1 cellular context compared by ENCODE assay signal in the genomic region with DNA sequence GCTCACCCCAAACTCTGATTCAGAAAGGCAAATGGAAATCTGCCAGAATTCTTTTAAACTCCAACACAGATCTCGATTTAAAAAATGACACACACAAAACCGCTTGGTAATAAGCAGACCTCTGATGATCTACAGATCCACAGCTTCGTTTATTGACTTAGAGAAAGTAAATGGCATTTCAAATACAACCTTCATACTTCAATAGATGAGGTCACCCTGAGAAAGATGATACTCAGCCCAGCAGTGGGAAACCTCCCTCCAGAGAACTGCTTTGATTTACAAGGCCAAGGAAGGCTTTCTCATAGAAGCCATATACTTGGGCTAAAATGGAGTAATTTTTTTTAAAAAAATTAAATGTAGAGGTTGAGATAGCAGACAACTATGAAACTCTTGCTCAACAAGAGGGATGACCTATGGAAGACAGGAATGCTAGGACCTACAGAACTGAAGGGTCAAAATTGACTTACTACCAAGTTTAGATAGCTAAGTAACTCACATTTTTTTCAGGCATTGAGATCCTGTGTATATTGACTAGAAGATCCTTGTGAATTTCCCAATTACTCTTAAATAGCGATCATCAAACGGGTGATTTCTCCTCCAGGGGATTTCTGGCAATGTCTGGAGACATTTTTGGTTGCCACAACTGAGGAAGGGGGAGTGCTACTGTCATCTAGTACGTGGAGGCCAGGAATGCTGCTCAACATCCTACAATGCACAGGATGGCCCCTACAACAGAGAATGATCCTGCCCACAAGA.
TF ChIP-seq lines count a peak whose summit lies in the region.

No MANE protein-coding gene starts in this region.

TF ChIP-seq in HepG2, 621 proteins besides CTCF, POLR2A, EP300 and RAD21 (continued from another document and continues in another):
- TF ChIP-seq, protein P1, sequence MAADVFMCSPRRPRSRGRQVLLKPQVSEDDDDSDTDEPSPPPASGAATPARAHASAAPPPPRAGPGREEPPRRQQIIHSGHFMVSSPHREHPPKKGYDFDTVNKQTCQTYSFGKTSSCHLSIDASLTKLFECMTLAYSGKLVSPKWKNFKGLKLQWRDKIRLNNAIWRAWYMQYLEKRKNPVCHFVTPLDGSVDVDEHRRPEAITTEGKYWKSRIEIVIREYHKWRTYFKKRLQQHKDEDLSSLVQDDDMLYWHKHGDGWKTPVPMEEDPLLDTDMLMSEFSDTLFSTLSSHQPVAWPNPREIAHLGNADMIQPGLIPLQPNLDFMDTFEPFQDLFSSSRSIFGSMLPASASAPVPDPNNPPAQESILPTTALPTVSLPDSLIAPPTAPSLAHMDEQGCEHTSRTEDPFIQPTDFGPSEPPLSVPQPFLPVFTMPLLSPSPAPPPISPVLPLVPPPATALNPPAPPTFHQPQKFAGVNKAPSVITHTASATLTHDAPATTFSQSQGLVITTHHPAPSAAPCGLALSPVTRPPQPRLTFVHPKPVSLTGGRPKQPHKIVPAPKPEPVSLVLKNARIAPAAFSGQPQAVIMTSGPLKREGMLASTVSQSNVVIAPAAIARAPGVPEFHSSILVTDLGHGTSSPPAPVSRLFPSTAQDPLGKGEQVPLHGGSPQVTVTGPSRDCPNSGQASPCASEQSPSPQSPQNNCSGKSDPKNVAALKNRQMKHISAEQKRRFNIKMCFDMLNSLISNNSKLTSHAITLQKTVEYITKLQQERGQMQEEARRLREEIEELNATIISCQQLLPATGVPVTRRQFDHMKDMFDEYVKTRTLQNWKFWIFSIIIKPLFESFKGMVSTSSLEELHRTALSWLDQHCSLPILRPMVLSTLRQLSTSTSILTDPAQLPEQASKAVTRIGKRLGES (CRISPR knock-in tag; IDR thresholded peaks at IDR 0.05; ENCODE audit: borderline replicate concordance) = no peak
- TF ChIP-seq CCAR2 (optimal IDR thresholded peaks at IDR 0.05; ENCODE audit: low read depth, low read length) = no peak
- TF ChIP-seq ZSCAN22 (CRISPR knock-in tag; IDR thresholded peaks at IDR 0.05) = no peak
- peak; percentile 26; the same call in 1 of the 2 replicates for TF ChIP-seq FOXA3 (CRISPR knock-in tag; IDR thresholded peaks at IDR 0.05)
- TF ChIP-seq, protein P2, sequence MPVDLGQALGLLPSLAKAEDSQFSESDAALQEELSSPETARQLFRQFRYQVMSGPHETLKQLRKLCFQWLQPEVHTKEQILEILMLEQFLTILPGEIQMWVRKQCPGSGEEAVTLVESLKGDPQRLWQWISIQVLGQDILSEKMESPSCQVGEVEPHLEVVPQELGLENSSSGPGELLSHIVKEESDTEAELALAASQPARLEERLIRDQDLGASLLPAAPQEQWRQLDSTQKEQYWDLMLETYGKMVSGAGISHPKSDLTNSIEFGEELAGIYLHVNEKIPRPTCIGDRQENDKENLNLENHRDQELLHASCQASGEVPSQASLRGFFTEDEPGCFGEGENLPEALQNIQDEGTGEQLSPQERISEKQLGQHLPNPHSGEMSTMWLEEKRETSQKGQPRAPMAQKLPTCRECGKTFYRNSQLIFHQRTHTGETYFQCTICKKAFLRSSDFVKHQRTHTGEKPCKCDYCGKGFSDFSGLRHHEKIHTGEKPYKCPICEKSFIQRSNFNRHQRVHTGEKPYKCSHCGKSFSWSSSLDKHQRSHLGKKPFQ (CRISPR knock-in tag; IDR thresholded peaks at IDR 0.05; ENCODE audit: insufficient replicate concordance) = no peak
- TF ChIP-seq ZNF839 (CRISPR knock-in tag; IDR thresholded peaks at IDR 0.05; ENCODE audit: borderline replicate concordance) = no peak
- no peak for TF ChIP-seq ZNF451 (CRISPR knock-in tag; IDR thresholded peaks at IDR 0.05)
- TF ChIP-seq, protein P3, sequence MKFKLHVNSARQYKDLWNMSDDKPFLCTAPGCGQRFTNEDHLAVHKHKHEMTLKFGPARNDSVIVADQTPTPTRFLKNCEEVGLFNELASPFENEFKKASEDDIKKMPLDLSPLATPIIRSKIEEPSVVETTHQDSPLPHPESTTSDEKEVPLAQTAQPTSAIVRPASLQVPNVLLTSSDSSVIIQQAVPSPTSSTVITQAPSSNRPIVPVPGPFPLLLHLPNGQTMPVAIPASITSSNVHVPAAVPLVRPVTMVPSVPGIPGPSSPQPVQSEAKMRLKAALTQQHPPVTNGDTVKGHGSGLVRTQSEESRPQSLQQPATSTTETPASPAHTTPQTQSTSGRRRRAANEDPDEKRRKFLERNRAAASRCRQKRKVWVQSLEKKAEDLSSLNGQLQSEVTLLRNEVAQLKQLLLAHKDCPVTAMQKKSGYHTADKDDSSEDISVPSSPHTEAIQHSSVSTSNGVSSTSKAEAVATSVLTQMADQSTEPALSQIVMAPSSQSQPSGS (CRISPR knock-in tag; IDR thresholded peaks at IDR 0.05) = peak; percentile 40; the same call in 1 of the 2 replicates
- TF ChIP-seq HDAC2 (CRISPR knock-in tag; IDR thresholded peaks at IDR 0.05) = no peak
- TF ChIP-seq, protein P4, sequence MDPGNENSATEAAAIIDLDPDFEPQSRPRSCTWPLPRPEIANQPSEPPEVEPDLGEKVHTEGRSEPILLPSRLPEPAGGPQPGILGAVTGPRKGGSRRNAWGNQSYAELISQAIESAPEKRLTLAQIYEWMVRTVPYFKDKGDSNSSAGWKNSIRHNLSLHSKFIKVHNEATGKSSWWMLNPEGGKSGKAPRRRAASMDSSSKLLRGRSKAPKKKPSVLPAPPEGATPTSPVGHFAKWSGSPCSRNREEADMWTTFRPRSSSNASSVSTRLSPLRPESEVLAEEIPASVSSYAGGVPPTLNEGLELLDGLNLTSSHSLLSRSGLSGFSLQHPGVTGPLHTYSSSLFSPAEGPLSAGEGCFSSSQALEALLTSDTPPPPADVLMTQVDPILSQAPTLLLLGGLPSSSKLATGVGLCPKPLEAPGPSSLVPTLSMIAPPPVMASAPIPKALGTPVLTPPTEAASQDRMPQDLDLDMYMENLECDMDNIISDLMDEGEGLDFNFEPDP (CRISPR knock-in tag; conservative IDR thresholded peaks at IDR 0.05) = no peak
- no peak for TF ChIP-seq ZNF546 (CRISPR knock-in tag; conservative IDR thresholded peaks at IDR 0.05)
- TF ChIP-seq RFX1 (IDR thresholded peaks at IDR 0.05) = no peak
- TF ChIP-seq, protein P5, sequence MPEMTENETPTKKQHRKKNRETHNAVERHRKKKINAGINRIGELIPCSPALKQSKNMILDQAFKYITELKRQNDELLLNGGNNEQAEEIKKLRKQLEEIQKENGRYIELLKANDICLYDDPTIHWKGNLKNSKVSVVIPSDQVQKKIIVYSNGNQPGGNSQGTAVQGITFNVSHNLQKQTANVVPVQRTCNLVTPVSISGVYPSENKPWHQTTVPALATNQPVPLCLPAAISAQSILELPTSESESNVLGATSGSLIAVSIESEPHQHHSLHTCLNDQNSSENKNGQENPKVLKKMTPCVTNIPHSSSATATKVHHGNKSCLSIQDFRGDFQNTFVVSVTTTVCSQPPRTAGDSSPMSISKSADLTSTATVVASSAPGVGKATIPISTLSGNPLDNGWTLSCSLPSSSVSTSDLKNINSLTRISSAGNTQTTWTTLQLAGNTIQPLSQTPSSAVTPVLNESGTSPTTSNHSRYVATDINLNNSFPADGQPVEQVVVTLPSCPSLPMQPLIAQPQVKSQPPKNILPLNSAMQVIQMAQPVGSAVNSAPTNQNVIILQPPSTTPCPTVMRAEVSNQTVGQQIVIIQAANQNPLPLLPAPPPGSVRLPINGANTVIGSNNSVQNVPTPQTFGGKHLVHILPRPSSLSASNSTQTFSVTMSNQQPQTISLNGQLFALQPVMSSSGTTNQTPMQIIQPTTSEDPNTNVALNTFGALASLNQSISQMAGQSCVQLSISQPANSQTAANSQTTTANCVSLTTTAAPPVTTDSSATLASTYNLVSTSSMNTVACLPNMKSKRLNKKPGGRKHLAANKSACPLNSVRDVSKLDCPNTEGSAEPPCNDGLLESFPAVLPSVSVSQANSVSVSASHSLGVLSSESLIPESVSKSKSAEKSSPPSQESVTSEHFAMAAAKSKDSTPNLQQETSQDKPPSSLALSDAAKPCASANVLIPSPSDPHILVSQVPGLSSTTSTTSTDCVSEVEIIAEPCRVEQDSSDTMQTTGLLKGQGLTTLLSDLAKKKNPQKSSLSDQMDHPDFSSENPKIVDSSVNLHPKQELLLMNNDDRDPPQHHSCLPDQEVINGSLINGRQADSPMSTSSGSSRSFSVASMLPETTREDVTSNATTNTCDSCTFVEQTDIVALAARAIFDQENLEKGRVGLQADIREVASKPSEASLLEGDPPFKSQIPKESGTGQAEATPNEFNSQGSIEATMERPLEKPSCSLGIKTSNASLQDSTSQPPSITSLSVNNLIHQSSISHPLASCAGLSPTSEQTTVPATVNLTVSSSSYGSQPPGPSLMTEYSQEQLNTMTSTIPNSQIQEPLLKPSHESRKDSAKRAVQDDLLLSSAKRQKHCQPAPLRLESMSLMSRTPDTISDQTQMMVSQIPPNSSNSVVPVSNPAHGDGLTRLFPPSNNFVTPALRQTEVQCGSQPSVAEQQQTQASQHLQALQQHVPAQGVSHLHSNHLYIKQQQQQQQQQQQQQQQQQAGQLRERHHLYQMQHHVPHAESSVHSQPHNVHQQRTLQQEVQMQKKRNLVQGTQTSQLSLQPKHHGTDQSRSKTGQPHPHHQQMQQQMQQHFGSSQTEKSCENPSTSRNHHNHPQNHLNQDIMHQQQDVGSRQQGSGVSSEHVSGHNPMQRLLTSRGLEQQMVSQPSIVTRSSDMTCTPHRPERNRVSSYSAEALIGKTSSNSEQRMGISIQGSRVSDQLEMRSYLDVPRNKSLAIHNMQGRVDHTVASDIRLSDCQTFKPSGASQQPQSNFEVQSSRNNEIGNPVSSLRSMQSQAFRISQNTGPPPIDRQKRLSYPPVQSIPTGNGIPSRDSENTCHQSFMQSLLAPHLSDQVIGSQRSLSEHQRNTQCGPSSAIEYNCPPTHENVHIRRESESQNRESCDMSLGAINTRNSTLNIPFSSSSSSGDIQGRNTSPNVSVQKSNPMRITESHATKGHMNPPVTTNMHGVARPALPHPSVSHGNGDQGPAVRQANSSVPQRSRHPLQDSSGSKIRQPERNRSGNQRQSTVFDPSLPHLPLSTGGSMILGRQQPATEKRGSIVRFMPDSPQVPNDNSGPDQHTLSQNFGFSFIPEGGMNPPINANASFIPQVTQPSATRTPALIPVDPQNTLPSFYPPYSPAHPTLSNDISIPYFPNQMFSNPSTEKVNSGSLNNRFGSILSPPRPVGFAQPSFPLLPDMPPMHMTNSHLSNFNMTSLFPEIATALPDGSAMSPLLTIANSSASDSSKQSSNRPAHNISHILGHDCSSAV (CRISPR knock-in tag; IDR thresholded peaks at IDR 0.05; ENCODE audit: borderline replicate concordance) = no peak
- TF ChIP-seq LCORL (IDR thresholded peaks at IDR 0.05) = no peak
- TF ChIP-seq LCORL (CRISPR knock-in tag; IDR thresholded peaks at IDR 0.05) = no peak
- TF ChIP-seq, protein P6, sequence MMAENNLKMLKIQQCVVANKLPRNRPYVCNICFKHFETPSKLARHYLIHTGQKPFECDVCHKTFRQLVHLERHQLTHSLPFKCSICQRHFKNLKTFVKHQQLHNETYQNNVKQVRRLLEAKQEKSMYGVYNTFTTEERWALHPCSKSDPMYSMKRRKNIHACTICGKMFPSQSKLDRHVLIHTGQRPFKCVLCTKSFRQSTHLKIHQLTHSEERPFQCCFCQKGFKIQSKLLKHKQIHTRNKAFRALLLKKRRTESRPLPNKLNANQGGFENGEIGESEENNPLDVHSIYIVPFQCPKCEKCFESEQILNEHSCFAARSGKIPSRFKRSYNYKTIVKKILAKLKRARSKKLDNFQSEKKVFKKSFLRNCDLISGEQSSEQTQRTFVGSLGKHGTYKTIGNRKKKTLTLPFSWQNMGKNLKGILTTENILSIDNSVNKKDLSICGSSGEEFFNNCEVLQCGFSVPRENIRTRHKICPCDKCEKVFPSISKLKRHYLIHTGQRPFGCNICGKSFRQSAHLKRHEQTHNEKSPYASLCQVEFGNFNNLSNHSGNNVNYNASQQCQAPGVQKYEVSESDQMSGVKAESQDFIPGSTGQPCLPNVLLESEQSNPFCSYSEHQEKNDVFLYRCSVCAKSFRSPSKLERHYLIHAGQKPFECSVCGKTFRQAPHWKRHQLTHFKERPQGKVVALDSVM (CRISPR knock-in tag; IDR thresholded peaks at IDR 0.05) = no peak
- TF ChIP-seq, protein P7, sequence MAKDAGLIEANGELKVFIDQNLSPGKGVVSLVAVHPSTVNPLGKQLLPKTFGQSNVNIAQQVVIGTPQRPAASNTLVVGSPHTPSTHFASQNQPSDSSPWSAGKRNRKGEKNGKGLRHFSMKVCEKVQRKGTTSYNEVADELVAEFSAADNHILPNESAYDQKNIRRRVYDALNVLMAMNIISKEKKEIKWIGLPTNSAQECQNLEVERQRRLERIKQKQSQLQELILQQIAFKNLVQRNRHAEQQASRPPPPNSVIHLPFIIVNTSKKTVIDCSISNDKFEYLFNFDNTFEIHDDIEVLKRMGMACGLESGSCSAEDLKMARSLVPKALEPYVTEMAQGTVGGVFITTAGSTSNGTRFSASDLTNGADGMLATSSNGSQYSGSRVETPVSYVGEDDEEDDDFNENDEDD (CRISPR knock-in tag; IDR thresholded peaks at IDR 0.05; ENCODE audit: borderline replicate concordance) = no peak
- TF ChIP-seq FOXO1 (CRISPR knock-in tag; IDR thresholded peaks at IDR 0.05) = no peak
- TF ChIP-seq WIZ (CRISPR knock-in tag; IDR thresholded peaks at IDR 0.05) = no peak
- peak; percentile 55 for TF ChIP-seq SAP130 (CRISPR knock-in tag; IDR thresholded peaks at IDR 0.05; ENCODE audit: low read depth)
- TF ChIP-seq, protein P8, sequence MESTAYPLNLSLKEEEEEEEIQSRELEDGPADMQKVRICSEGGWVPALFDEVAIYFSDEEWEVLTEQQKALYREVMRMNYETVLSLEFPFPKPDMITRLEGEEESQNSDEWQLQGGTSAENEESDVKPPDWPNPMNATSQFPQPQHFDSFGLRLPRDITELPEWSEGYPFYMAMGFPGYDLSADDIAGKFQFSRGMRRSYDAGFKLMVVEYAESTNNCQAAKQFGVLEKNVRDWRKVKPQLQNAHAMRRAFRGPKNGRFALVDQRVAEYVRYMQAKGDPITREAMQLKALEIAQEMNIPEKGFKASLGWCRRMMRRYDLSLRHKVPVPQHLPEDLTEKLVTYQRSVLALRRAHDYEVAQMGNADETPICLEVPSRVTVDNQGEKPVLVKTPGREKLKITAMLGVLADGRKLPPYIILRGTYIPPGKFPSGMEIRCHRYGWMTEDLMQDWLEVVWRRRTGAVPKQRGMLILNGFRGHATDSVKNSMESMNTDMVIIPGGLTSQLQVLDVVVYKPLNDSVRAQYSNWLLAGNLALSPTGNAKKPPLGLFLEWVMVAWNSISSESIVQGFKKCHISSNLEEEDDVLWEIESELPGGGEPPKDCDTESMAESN (CRISPR knock-in tag; conservative IDR thresholded peaks at IDR 0.05) = no peak
- no peak for TF ChIP-seq ZFYVE20 (CRISPR knock-in tag; IDR thresholded peaks at IDR 0.05; ENCODE audit: borderline replicate concordance, low read depth)
- TF ChIP-seq, protein P9, sequence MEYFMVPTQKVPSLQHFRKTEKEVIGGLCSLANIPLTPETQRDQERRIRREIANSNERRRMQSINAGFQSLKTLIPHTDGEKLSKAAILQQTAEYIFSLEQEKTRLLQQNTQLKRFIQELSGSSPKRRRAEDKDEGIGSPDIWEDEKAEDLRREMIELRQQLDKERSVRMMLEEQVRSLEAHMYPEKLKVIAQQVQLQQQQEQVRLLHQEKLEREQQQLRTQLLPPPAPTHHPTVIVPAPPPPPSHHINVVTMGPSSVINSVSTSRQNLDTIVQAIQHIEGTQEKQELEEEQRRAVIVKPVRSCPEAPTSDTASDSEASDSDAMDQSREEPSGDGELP (IDR thresholded peaks at IDR 0.05; ENCODE audit: borderline replicate concordance, low read depth) = no peak
- no peak for TF ChIP-seq ZFP36L1 (CRISPR knock-in tag; IDR thresholded peaks at IDR 0.05)
- TF ChIP-seq GFI1 (CRISPR knock-in tag; IDR thresholded peaks at IDR 0.05; ENCODE audit: borderline replicate concordance) = peak; percentile 97
- TF ChIP-seq, protein P10, sequence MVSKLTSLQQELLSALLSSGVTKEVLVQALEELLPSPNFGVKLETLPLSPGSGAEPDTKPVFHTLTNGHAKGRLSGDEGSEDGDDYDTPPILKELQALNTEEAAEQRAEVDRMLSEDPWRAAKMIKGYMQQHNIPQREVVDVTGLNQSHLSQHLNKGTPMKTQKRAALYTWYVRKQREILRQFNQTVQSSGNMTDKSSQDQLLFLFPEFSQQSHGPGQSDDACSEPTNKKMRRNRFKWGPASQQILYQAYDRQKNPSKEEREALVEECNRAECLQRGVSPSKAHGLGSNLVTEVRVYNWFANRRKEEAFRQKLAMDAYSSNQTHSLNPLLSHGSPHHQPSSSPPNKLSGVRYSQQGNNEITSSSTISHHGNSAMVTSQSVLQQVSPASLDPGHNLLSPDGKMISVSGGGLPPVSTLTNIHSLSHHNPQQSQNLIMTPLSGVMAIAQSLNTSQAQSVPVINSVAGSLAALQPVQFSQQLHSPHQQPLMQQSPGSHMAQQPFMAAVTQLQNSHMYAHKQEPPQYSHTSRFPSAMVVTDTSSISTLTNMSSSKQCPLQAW (CRISPR knock-in tag; IDR thresholded peaks at IDR 0.05) = no peak
